ENCODE assay signal across 17 cellular contexts in the genomic region with DNA sequence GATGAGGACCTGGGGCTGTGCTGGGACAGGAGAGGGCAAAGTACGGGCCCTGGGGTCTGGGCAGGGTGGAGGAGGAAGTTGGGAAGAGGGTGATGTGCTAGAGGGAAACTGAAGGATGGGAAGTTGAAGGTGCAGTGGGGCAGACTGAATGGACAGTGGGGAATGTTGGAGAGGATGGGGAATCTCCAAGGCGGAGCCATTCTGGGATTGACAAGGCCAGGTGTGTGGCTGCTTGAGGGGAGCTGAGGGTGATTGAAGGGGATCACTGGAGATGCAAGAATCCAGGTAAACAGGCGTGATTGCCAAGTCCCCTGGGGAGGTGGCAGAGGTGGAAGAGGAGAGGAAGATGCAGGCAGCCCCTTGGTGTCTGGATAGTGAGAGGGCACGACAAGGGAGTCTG. TPM values are rescaled to one million over a fixed set of nuclear protein-coding genes. Genes with fewer than 3 reads are reported as not detected.
A peak's percentile ranks its signal among the peaks of the same experiment; 100 is the strongest.
DNase-seq lines count a peak whose midpoint lies in the region; ATAC-seq, FAIRE-seq and TF ChIP-seq lines count a peak whose summit lies in the region.
"Had no signal": no experiment of that assay in that cellular context is flagged by ENCODE, and none has a peak within 500 bp of the region (broad histone marks: within the 10 kb centered on the region; RNA-seq: fewer than 3 reads in every experiment).

No MANE protein-coding gene starts in this region.

- H3K4me3 ChIP-seq in HUES6 (ENCODE audit: low read depth, low read length), result no peak overlapping the region
- no peak overlapping the region for H3K4me3 ChIP-seq in GM12878
- H3K4me3 ChIP-seq in GM23338, result no peak overlapping the region
- H3K4me3 ChIP-seq in WERI-Rb-1 (ENCODE audit: low read depth, low read length), result no peak overlapping the region
- H3K4me3 ChIP-seq: BLaER1 had no signal

- RAD21 ChIA-PET in GM12878 (lab: Charles Lee; ENCODE audit: unreplicated experiment), result no interaction called here

- H3K9ac ChIP-seq in HUES6 (ENCODE audit: low read length) (peak overlapping the region; percentile 10), GM12878 (ENCODE audit: control insufficient read depth, insufficient read depth, low read length) (no peak overlapping the region)
- H3K9ac ChIP-seq: BLaER1, KMS-11 had no signal

- TF ChIP-seq CTCF in Calu3 (IDR thresholded peaks at IDR 0.05; ENCODE audit: unreplicated experiment) (no peak), GM12878 (IDR thresholded peaks at IDR 0.05 in 2 of 3, conservative IDR thresholded peaks at IDR 0.05 in 1 of 3; ENCODE audit: control insufficient read depth in 2 of 3, extremely low read depth in 1 of 3, insufficient read depth in 1 of 3, low read depth in 3 of 3, low read length in 3 of 3) (no peak), nephron progenitor cell (IDR thresholded peaks at IDR 0.05) (no peak), GM23338 (conservative IDR thresholded peaks at IDR 0.05; ENCODE audit: low read depth in 2 of 2) (no peak), WERI-Rb-1 (IDR thresholded peaks at IDR 0.05; ENCODE audit: low read depth, low read length) (no peak)

- in situ Hi-C loops in GM12878 (cut with MboI), result loop anchor here (25.0 kb wide), 1 partner anchor 461 kb away; a partner anchor contains a TSS

- TF ChIP-seq POLR2A in GM12878 (IDR thresholded peaks at IDR 0.05; ENCODE audit: low read depth, low read length), result peak; percentile 15; the same call in 1 of the 2 replicates

- H3K4me1 Mint-ChIP-seq in Calu3 (ENCODE audit: low read depth, unreplicated experiment), result no peaks in the 10 kb centered on the region
- H3K4me1 Mint-ChIP-seq in nephron progenitor cell, result no peaks in the 10 kb centered on the region
- H3K4me1 Mint-ChIP-seq in GM23338, result no peaks in the 10 kb centered on the region

- BruUV-seq in Calu3 (replicated peaks; lab: Mats Ljungman, UMichigan) (no TSS peak), GM12878 (replicated peaks; lab: Mats Ljungman, UMichigan) (no TSS peak)

- no peak overlapping the region for H3K4me3 Mint-ChIP-seq in Calu3 (ENCODE audit: low read depth, unreplicated experiment)
- H3K4me3 Mint-ChIP-seq in nephron progenitor cell, result no peak overlapping the region
- H3K4me3 Mint-ChIP-seq in GM23338, result no peak overlapping the region

- H3K27ac Mint-ChIP-seq in Calu3 (ENCODE audit: unreplicated experiment) (peak overlapping the region; percentile 37), nephron progenitor cell (peak overlapping the region; percentile 57), GM23338 (no peak overlapping the region)

- H3K27ac ChIP-seq in HUES6 (ENCODE audit: low read depth, low read length), result no peak overlapping the region
- H3K27ac ChIP-seq in GM12878 (ENCODE audit: control insufficient read depth, insufficient read depth), result no peak overlapping the region
- no peak overlapping the region for H3K27ac ChIP-seq in GM23338 (ENCODE audit: low read depth)
- no peak overlapping the region for H3K27ac ChIP-seq in WERI-Rb-1
- H3K27ac ChIP-seq: BLaER1, KMS-11 had no signal

- H3K9me3 Mint-ChIP-seq in Calu3 (ENCODE audit: low read depth, unreplicated experiment) (no peaks in the 10 kb centered on the region), nephron progenitor cell (no peaks in the 10 kb centered on the region), GM23338 (no peaks in the 10 kb centered on the region)

- H3K36me3 Mint-ChIP-seq in Calu3 (ENCODE audit: insufficient read depth, unreplicated experiment), result peaks cover 74% of the 10 kb centered on the region
- H3K36me3 Mint-ChIP-seq in nephron progenitor cell (ENCODE audit: low read depth), result peaks cover 56% of the 10 kb centered on the region
- H3K36me3 Mint-ChIP-seq in GM23338 (ENCODE audit: low read depth), result peaks cover 69% of the 10 kb centered on the region

- H3K27me3 ChIP-seq in HUES6 (ENCODE audit: control insufficient read depth, insufficient read depth, low read length), result no peaks in the 10 kb centered on the region
- no peaks in the 10 kb centered on the region for H3K27me3 ChIP-seq in GM12878 (replicated peaks in 1 of 2; ENCODE audit: control insufficient read depth in 2 of 2, insufficient read depth in 2 of 2, low read length in 1 of 2)
- H3K27me3 ChIP-seq in GM23338 (ENCODE audit: insufficient read depth), result no peaks in the 10 kb centered on the region
- no peaks in the 10 kb centered on the region for H3K27me3 ChIP-seq in WERI-Rb-1 (ENCODE audit: insufficient read depth, low read depth, severe bottlenecking)
- H3K27me3 ChIP-seq: BLaER1 had no signal

- 96% methylated on average over 4 of the region's 4 CpGs for WGBS in GM12878 (ENCODE audit: insufficient coverage, insufficient replicate concordance, low lambda C conversion rate, missing lambda C conversion rate)

- CTCF ChIA-PET in Calu3 (lab: Charles Lee) (no interaction called here), GM12878 (lab: Yijun Ruan, JAX) (no interaction called here)

- H3K9me2 ChIP-seq in GM23338 (ENCODE audit: insufficient read depth), result no peaks in the 10 kb centered on the region

- SMC1A ChIA-PET in GM12878 (lab: Charles Lee; ENCODE audit: uncharacterized antibody, unreplicated experiment), result no interaction called here

- DNase-seq in Calu3 (no peak), GM12878 (ENCODE audit: low read depth, low spot score) (no peak), nephron progenitor cell (no peak), GM23338 (ENCODE audit: low spot score) (no peak), WERI-Rb-1 (no peak), NCI-H2171 treated with DMSO at 0.1 percent for 48 hours (lab: John Stamatoyannopoulos, UW) (no peak)
- DNase-seq: DMS79 treated with DMSO at 0.1 percent for 48 hours, NCI-H1417 treated with DMSO at 0.1 percent for 48 hours, NCI-H187 treated with DMSO at 0.1 percent for 48 hours, NCI-H345, NCI-H524 treated with DMSO at 0.1 percent for 48 hours, PC-3, RPMI8226, SIG-M5 had no signal

- H2AFZ ChIP-seq in GM12878 (ENCODE audit: control insufficient read depth, low read depth, low read length) (no peak overlapping the region), GM23338 (no peak overlapping the region)

- H3K79me2 ChIP-seq in GM12878 (ENCODE audit: control insufficient read depth, insufficient read depth, low read length), result no peaks in the 10 kb centered on the region
- no peaks in the 10 kb centered on the region for H3K79me2 ChIP-seq in GM23338 (replicated peaks; ENCODE audit: insufficient read depth)

- no peaks in the 10 kb centered on the region for H3K4me1 ChIP-seq in HUES6 (ENCODE audit: control insufficient read depth, insufficient read depth, low read length)
- H3K4me1 ChIP-seq in GM12878 (ENCODE audit: control insufficient read depth, insufficient read depth, low read length), result no peaks in the 10 kb centered on the region
- H3K4me1 ChIP-seq in GM23338 (ENCODE audit: insufficient read depth), result no peaks in the 10 kb centered on the region
- H3K4me1 ChIP-seq: BLaER1 had no signal

- no peak for TF ChIP-seq RAD21 in GM12878 (IDR thresholded peaks at IDR 0.05; ENCODE audit: insufficient read depth, low read depth, low read length)

- FAIRE-seq in GM12878 (lab: Jason Lieb, UNC), result no peak

- H4K20me1 ChIP-seq in GM12878 (ENCODE audit: control insufficient read depth, insufficient read depth) (no peaks in the 10 kb centered on the region), GM23338 (replicated peaks; ENCODE audit: insufficient read depth) (peaks cover 16% of the 10 kb centered on the region)

- H3K4me2 ChIP-seq in GM12878 (ENCODE audit: control insufficient read depth, insufficient read depth) (no peak overlapping the region), GM23338 (no peak overlapping the region)
- H3K4me2 ChIP-seq: BLaER1, KMS-11 had no signal

- H3K27me3 Mint-ChIP-seq in Calu3 (ENCODE audit: unreplicated experiment) (no peaks in the 10 kb centered on the region), nephron progenitor cell (ENCODE audit: low read depth, poor library complexity) (peaks cover 5% of the 10 kb centered on the region), GM23338 (ENCODE audit: insufficient read depth, low read depth, poor library complexity) (peaks cover 20% of the 10 kb centered on the region)

- POLR2A ChIA-PET in GM12878 (lab: Charles Lee), result no interaction called here

- H3K36me3 ChIP-seq in HUES6 (ENCODE audit: control insufficient read depth, insufficient read depth, low read length) (peaks cover 94% of the 10 kb centered on the region), GM12878 (ENCODE audit: control insufficient read depth in 2 of 2, insufficient read depth in 2 of 2, low read length in 1 of 2) (peaks cover 15 to 32% of the 10 kb centered on the region in 2 experiments; a peak in 3 of 4 replicates), GM23338 (ENCODE audit: insufficient read depth) (peaks cover 23% of the 10 kb centered on the region), WERI-Rb-1 (peaks cover 80% of the 10 kb centered on the region)

- no peaks in the 10 kb centered on the region for H3K9me3 ChIP-seq in HUES6 (ENCODE audit: control insufficient read depth, insufficient read depth, low read depth, low read length)
- H3K9me3 ChIP-seq in GM12878 (replicated peaks; ENCODE audit: control insufficient read depth, insufficient read depth, low read length), result no peaks in the 10 kb centered on the region
- H3K9me3 ChIP-seq in WERI-Rb-1 (ENCODE audit: severe bottlenecking), result no peaks in the 10 kb centered on the region
- H3K9me3 ChIP-seq: BLaER1 had no signal

- ATAC-seq in GM12878, result no peak
- no peak for ATAC-seq in GM23338
- ATAC-seq: PC-3 had no signal

- intact Hi-C loops in Calu3 (cut with micrococcal nuclease; ENCODE audit: unreplicated experiment) (no loop called here), GM12878 (cut with micrococcal nuclease; ENCODE audit: unreplicated experiment) (no loop called here)

- TF ChIP-seq EP300 in GM12878 (IDR thresholded peaks at IDR 0.05; ENCODE audit: borderline replicate concordance in 1 of 2, control insufficient read depth in 1 of 2, low read depth in 2 of 2, low read length in 2 of 2), result no peak

- peaks cover 3% of the 10 kb centered on the region; the same call in 1 of the 2 replicates for H3F3A ChIP-seq in GM23338 (replicated peaks; ENCODE audit: low read depth)

RNA-seq across cellular contexts. Expression of a gene that starts 8.5 kb away (rescaled TPM):
- total RNA-seq in Calu3 (2022), result 25.3 and 29.2 TPM in 2 replicates
- total RNA-seq in GM12878 (2013; cell fraction: nucleolus; rRNA removed), result 1.9 and 2.2 TPM in 2 replicates
- total RNA-seq in GM12878 (2014; rRNA removed), result 1.0 and 1.3 TPM in 2 replicates
- total RNA-seq in GM12878 (2014; rRNA removed; fragmentation: Illumina TruSeq; extraction: Trizol), result 0.18 and 0.32 TPM in 2 replicates
- 1.1 and 1.3 TPM in 2 replicates for total RNA-seq in GM12878 (2021)
- 0.16 TPM for polyA plus RNA-seq in GM12878 (2011; ENCODE audit: low read depth)
- polyA plus RNA-seq in GM12878 (2011; rRNA removed), result 0.27 and 0.65 TPM in 2 replicates
- 1.3 and 1.9 TPM in 2 replicates for polyA plus RNA-seq in GM12878 (2011; cell fraction: cytosol; rRNA removed)
- polyA plus RNA-seq in GM12878 (2011; cell fraction: nucleus; rRNA removed), result 4.5 and 6.1 TPM in 2 replicates
- 0.37 and 0.42 TPM in 2 replicates for polyA plus RNA-seq in GM12878 (2012)
- polyA plus RNA-seq in GM12878 (2014; fragmentation: Illumina TruSeq; extraction: Trizol), result 0.17 and 0.48 TPM in 2 replicates
- under 1 TPM; 0.18 to 0.40 TPM for polyA plus RNA-seq in GM12878 (2014; fragmentation: Nextera tagmentation; extraction: Ambion mirVana)
- 1.5 and 1.8 TPM in 2 replicates for polyA plus RNA-seq in GM12878 (2014; rRNA removed)
- polyA plus RNA-seq in GM12878 (2016; fragmentation: Nextera tagmentation; extraction: Ambion mirVana), result under 1 TPM in 1 of 2 experiments, not detected in 1; 0.46 TPM
- polyA minus RNA-seq in GM12878 (2011; rRNA and poly(A)+ RNA removed), result 0.46 TPM in 1 of 2 replicates, not detected in the other
- polyA minus RNA-seq in GM12878 (2011; cell fraction: cytosol; rRNA and poly(A)+ RNA removed), result not detected in 2 replicates
- polyA minus RNA-seq in GM12878 (2011; cell fraction: nucleus; rRNA and poly(A)+ RNA removed), result 0.60 and 1.4 TPM in 2 replicates
- total RNA-seq in GM23338 (2014; rRNA removed; shearing (Covaris generic)), result 6.4 and 12.2 TPM in 2 replicates
- polyA plus RNA-seq in GM23338 (2016; fragmentation: Nextera tagmentation; extraction: Ambion mirVana), result 4.3 TPM in 2 replicates

RNA-seq across cellular contexts. Expression of a gene that starts 18.9 kb away (rescaled TPM):
- 28.8 and 30.5 TPM in 2 replicates for total RNA-seq in Calu3 (2022)
- total RNA-seq in GM12878 (2013; cell fraction: nucleolus; rRNA removed), result 9.8 and 13.3 TPM in 2 replicates
- total RNA-seq in GM12878 (2014; rRNA removed), result 1.7 and 3.6 TPM in 2 replicates
- 2.0 and 2.1 TPM in 2 replicates for total RNA-seq in GM12878 (2014; rRNA removed; fragmentation: Illumina TruSeq; extraction: Trizol)
- total RNA-seq in GM12878 (2021), result 20.6 and 25.9 TPM in 2 replicates
- 7.8 TPM for polyA plus RNA-seq in GM12878 (2011; ENCODE audit: low read depth)
- 0.37 and 1.5 TPM in 2 replicates for polyA plus RNA-seq in GM12878 (2011; rRNA removed)
- polyA plus RNA-seq in GM12878 (2011; cell fraction: cytosol; rRNA removed), result 1.5 and 1.6 TPM in 2 replicates
- 9.6 and 18.4 TPM in 2 replicates for polyA plus RNA-seq in GM12878 (2011; cell fraction: nucleus; rRNA removed)
- polyA plus RNA-seq in GM12878 (2012), result 9.9 and 23.0 TPM in 2 replicates
- polyA plus RNA-seq in GM12878 (2014; fragmentation: Illumina TruSeq; extraction: Trizol), result 8.9 and 11.4 TPM in 2 replicates
- under 1 TPM; 0.02 to 0.18 TPM for polyA plus RNA-seq in GM12878 (2014; fragmentation: Nextera tagmentation; extraction: Ambion mirVana)
- polyA plus RNA-seq in GM12878 (2014; rRNA removed), result 10.6 and 15.2 TPM in 2 replicates
- polyA plus RNA-seq in GM12878 (2016; fragmentation: Nextera tagmentation; extraction: Ambion mirVana), result 1 to 10 TPM; 6.1 to 7.4 TPM
- 1.6 and 2.2 TPM in 2 replicates for polyA minus RNA-seq in GM12878 (2011; rRNA and poly(A)+ RNA removed)
- 4.3 and 11.0 TPM in 2 replicates for polyA minus RNA-seq in GM12878 (2011; cell fraction: cytosol; rRNA and poly(A)+ RNA removed)
- polyA minus RNA-seq in GM12878 (2011; cell fraction: nucleus; rRNA and poly(A)+ RNA removed), result 3.6 and 8.7 TPM in 2 replicates
- 14.5 and 21.9 TPM in 2 replicates for total RNA-seq in GM23338 (2014; rRNA removed; shearing (Covaris generic))
- 10.8 and 10.9 TPM in 2 replicates for polyA plus RNA-seq in GM23338 (2016; fragmentation: Nextera tagmentation; extraction: Ambion mirVana)

RNA-seq across cellular contexts. Expression of a gene that starts 27.6 kb away (rescaled TPM):
- total RNA-seq in Calu3 (2022) (14.7 and 15.4 TPM in 2 replicates), GM12878 (2014; rRNA removed) (19.5 and 22.4 TPM in 2 replicates), GM12878 (2014; rRNA removed; fragmentation: Illumina TruSeq; extraction: Trizol) (7.0 and 7.2 TPM in 2 replicates), GM12878 (2021) (17.3 TPM in 2 replicates)
- total RNA-seq in GM12878 (2013; cell fraction: nucleolus; rRNA removed), result 14.8 and 15.5 TPM in 2 replicates
- 9.1 TPM for polyA plus RNA-seq in GM12878 (2011; ENCODE audit: low read depth)
- polyA plus RNA-seq in GM12878 (2011; rRNA removed) (8.3 and 15.2 TPM in 2 replicates), GM12878 (2014; fragmentation: Illumina TruSeq; extraction: Trizol) (5.6 and 8.6 TPM in 2 replicates), GM12878 (2014; fragmentation: Nextera tagmentation; extraction: Ambion mirVana) (1 to 10 TPM; 3.4 to 8.5 TPM), GM12878 (2014; rRNA removed) (18.6 and 19.7 TPM in 2 replicates), GM12878 (2016; fragmentation: Nextera tagmentation; extraction: Ambion mirVana) (10 to 100 TPM; 21.3 to 21.9 TPM), GM23338 (2016; fragmentation: Nextera tagmentation; extraction: Ambion mirVana) (6.9 and 9.8 TPM in 2 replicates)
- 23.5 and 26.1 TPM in 2 replicates for polyA plus RNA-seq in GM12878 (2011; cell fraction: cytosol; rRNA removed)
- polyA plus RNA-seq in GM12878 (2011; cell fraction: nucleus; rRNA removed), result 12.2 and 17.5 TPM in 2 replicates
- 19.4 and 25.7 TPM in 2 replicates for polyA plus RNA-seq in GM12878 (2012)
- 16.2 and 26.9 TPM in 2 replicates for polyA minus RNA-seq in GM12878 (2011; rRNA and poly(A)+ RNA removed)
- 6.3 and 9.1 TPM in 2 replicates for polyA minus RNA-seq in GM12878 (2011; cell fraction: cytosol; rRNA and poly(A)+ RNA removed)
- polyA minus RNA-seq in GM12878 (2011; cell fraction: nucleus; rRNA and poly(A)+ RNA removed), result 8.0 and 8.9 TPM in 2 replicates
- 14.9 and 15.9 TPM in 2 replicates for total RNA-seq in GM23338 (2014; rRNA removed; shearing (Covaris generic))

RNA-seq across cellular contexts. Expression of a gene that starts 34.0 kb away (rescaled TPM):
- total RNA-seq in Calu3 (2022), result 0.61 and 1.3 TPM in 2 replicates
- total RNA-seq in GM12878 (2013; cell fraction: nucleolus; rRNA removed), result 11.5 and 14.2 TPM in 2 replicates
- 0.56 and 1.9 TPM in 2 replicates for total RNA-seq in GM12878 (2014; rRNA removed)
- total RNA-seq in GM12878 (2014; rRNA removed; fragmentation: Illumina TruSeq; extraction: Trizol), result 1.5 and 2.3 TPM in 2 replicates
- 2.2 and 2.4 TPM in 2 replicates for total RNA-seq in GM12878 (2021)
- polyA plus RNA-seq in GM12878 (2011; ENCODE audit: low read depth), result 1.0 TPM
- polyA plus RNA-seq in GM12878 (2011; rRNA removed), result 1.7 and 2.0 TPM in 2 replicates
- polyA plus RNA-seq in GM12878 (2011; cell fraction: cytosol; rRNA removed), result 2.7 and 2.8 TPM in 2 replicates
- 14.4 and 15.4 TPM in 2 replicates for polyA plus RNA-seq in GM12878 (2011; cell fraction: nucleus; rRNA removed)
- polyA plus RNA-seq in GM12878 (2012), result 2.4 and 2.8 TPM in 2 replicates
- 1.5 and 3.3 TPM in 2 replicates for polyA plus RNA-seq in GM12878 (2014; fragmentation: Illumina TruSeq; extraction: Trizol)
- polyA plus RNA-seq in GM12878 (2014; fragmentation: Nextera tagmentation; extraction: Ambion mirVana), result under 1 TPM; 0.22 to 0.66 TPM
- 2.5 and 3.1 TPM in 2 replicates for polyA plus RNA-seq in GM12878 (2014; rRNA removed)
- under 1 TPM; 0.29 to 0.71 TPM for polyA plus RNA-seq in GM12878 (2016; fragmentation: Nextera tagmentation; extraction: Ambion mirVana)
- polyA minus RNA-seq in GM12878 (2011; rRNA and poly(A)+ RNA removed), result 6.7 and 9.7 TPM in 2 replicates
- 0.94 and 4.3 TPM in 2 replicates for polyA minus RNA-seq in GM12878 (2011; cell fraction: cytosol; rRNA and poly(A)+ RNA removed)
- polyA minus RNA-seq in GM12878 (2011; cell fraction: nucleus; rRNA and poly(A)+ RNA removed), result 7.4 and 10.0 TPM in 2 replicates
- 7.2 and 9.5 TPM in 2 replicates for total RNA-seq in GM23338 (2014; rRNA removed; shearing (Covaris generic))
- 1.7 and 2.5 TPM in 2 replicates for polyA plus RNA-seq in GM23338 (2016; fragmentation: Nextera tagmentation; extraction: Ambion mirVana)

RNA-seq across cellular contexts. Expression of a gene that starts 53.1 kb away (rescaled TPM):
- total RNA-seq in Calu3 (2022) (43.2 and 45.7 TPM in 2 replicates), GM12878 (2014; rRNA removed) (19.8 and 23.6 TPM in 2 replicates), GM12878 (2014; rRNA removed; fragmentation: Illumina TruSeq; extraction: Trizol) (6.2 and 6.8 TPM in 2 replicates), GM12878 (2021) (27.5 and 32.1 TPM in 2 replicates)
- 18.6 and 24.2 TPM in 2 replicates for total RNA-seq in GM12878 (2013; cell fraction: nucleolus; rRNA removed)
- polyA plus RNA-seq in GM12878 (2011; ENCODE audit: low read depth), result 3.2 TPM
- polyA plus RNA-seq in GM12878 (2011; rRNA removed) (4.7 and 11.5 TPM in 2 replicates), GM12878 (2014; fragmentation: Illumina TruSeq; extraction: Trizol) (1.5 and 3.8 TPM in 2 replicates), GM12878 (2014; fragmentation: Nextera tagmentation; extraction: Ambion mirVana) (under 1 TPM in 1 of 2 experiments, not detected in 1; 0.02 TPM), GM12878 (2014; rRNA removed) (15.5 and 18.7 TPM in 2 replicates), GM12878 (2016; fragmentation: Nextera tagmentation; extraction: Ambion mirVana) (under 1 TPM; 0.66 TPM), GM23338 (2016; fragmentation: Nextera tagmentation; extraction: Ambion mirVana) (12.5 and 16.4 TPM in 2 replicates)
- polyA plus RNA-seq in GM12878 (2011; cell fraction: cytosol; rRNA removed), result 14.3 and 20.2 TPM in 2 replicates
- polyA plus RNA-seq in GM12878 (2011; cell fraction: nucleus; rRNA removed), result 35.4 and 47.5 TPM in 2 replicates
- polyA plus RNA-seq in GM12878 (2012), result 13.5 and 15.5 TPM in 2 replicates
- polyA minus RNA-seq in GM12878 (2011; rRNA and poly(A)+ RNA removed), result 6.6 and 15.9 TPM in 2 replicates
- polyA minus RNA-seq in GM12878 (2011; cell fraction: cytosol; rRNA and poly(A)+ RNA removed), result 12.9 and 18.2 TPM in 2 replicates
- 6.0 and 13.4 TPM in 2 replicates for polyA minus RNA-seq in GM12878 (2011; cell fraction: nucleus; rRNA and poly(A)+ RNA removed)
- 63.5 and 71.5 TPM in 2 replicates for total RNA-seq in GM23338 (2014; rRNA removed; shearing (Covaris generic))
